ENCODE assay signal across 8 cellular contexts in genomic region chr1:155277070-155277895, GRCh38. TPM values are rescaled to one million over a fixed set of nuclear protein-coding genes. Genes with fewer than 3 reads are reported as not detected.
DNase-seq lines count a peak whose midpoint lies in the region; ATAC-seq, FAIRE-seq and TF ChIP-seq lines count a peak whose summit lies in the region.

TSS of gene HCN3 (plus strand) at chr1:155277463. CDS start at chr1:155277591, 128 bp downstream.

- H3K23me2 ChIP-seq in H1 (ENCODE audit: low read depth, low read length), result peaks cover 16% of the 10 kb centered on the region; the same call in 1 of the 2 replicates

- no peak within 1 kb of the TSS for H3K14ac ChIP-seq in H1 (ENCODE audit: insufficient read length)

- DNase-seq in CMK (ENCODE audit: low read depth) (peak; percentile 95), HUDEP-2 (lab: John Stamatoyannopoulos, UW; ENCODE audit: unreplicated experiment in 76 of 76) (peak in 74 of 76 experiments; percentile 29 to 98 (median 95)), NOMO-1 (lab: John Stamatoyannopoulos, UW; ENCODE audit: unreplicated experiment in 2 of 2) (peak; percentile 95 to 96), H1 (ENCODE audit: low read depth in 1 of 2, low spot score in 2 of 2) (peak; percentile 95 to 100), mesendoderm (peak; percentile 98)
- peak; percentile 87 to 89 for DNase-seq in activated CD8-positive, alpha-beta memory T cell treated with anti-CD3 and anti-CD28 coated beads for 4 hours (ENCODE audit: low read depth in 2 of 2)
- peak; percentile 88 for DNase-seq in stimulated activated CD8-positive, alpha-beta memory T cell treated with anti-CD3 and anti-CD28 coated beads, Interleukin-12 subunit alpha, Interleukin-12 subunit beta, amount 100 ng/mL, for 24 hours (ENCODE audit: extremely low read depth)

- 3% methylated on average over 36 of the region's 68 CpGs; no CpG with 5 or more reads in 1 of the 2 experiments for WGBS in H1 (ENCODE audit: extremely low coverage in 1 of 2, insufficient coverage in 1 of 2, insufficient read length in 1 of 2, insufficient replicate concordance in 2 of 2, low coverage in 1 of 2, low lambda C conversion rate in 2 of 2, missing lambda C conversion rate in 1 of 2), 2 experiments
- no CpG with 5 or more reads among the region's 68 CpGs for WGBS in mesendoderm (ENCODE audit: extremely low coverage, insufficient coverage, low lambda C conversion rate)

- peak; percentile 42 to 52 (median 51) for TF ChIP-seq CTCF in H1 (IDR thresholded peaks at IDR 0.05; ENCODE audit: control extremely low read depth in 1 of 3, insufficient read depth in 1 of 3, low read depth in 1 of 3, low read length in 3 of 3)

- peaks cover 2 to 3% of the 10 kb centered on the region in 2 experiments for H4K20me1 ChIP-seq in H1 (replicated peaks in 1 of 2; ENCODE audit: control insufficient read depth in 1 of 2, insufficient read depth in 2 of 2, low read length in 2 of 2)

- peak in 1 of 2 experiments; percentile 30; a peak in 2 of 4 replicates for TF ChIP-seq RAD21 in H1 (IDR thresholded peaks at IDR 0.05 in 1 of 2, conservative IDR thresholded peaks at IDR 0.05 in 1 of 2; ENCODE audit: low read depth in 2 of 2, low read length in 2 of 2)

- H3K18ac ChIP-seq in H1 (ENCODE audit: extremely low read depth, low read length), result no peak within 1 kb of the TSS; the same call in 1 of the 2 replicates
- H3K18ac ChIP-seq in mesendoderm (ENCODE audit: low read length), result no peak within 1 kb of the TSS

- H4K5ac ChIP-seq in H1 (ENCODE audit: insufficient read length, low read depth, low read length) (no peak within 1 kb of the TSS), mesendoderm (ENCODE audit: low read length) (no peak within 1 kb of the TSS)

- ATAC-seq in GM21381 (IDR thresholded peaks at IDR 0.05; ENCODE audit: unreplicated experiment), result peak; percentile 64

- H2BK5ac ChIP-seq in H1 (ENCODE audit: low read depth, low read length) (no peak within 1 kb of the TSS), mesendoderm (ENCODE audit: low read length) (no peak within 1 kb of the TSS)

- FAIRE-seq in H1 (lab: Jason Lieb, UNC), result no peak

- H3K27ac ChIP-seq in H1 (ENCODE audit: low read depth, low read length), result no peak within 1 kb of the TSS
- H3K27ac ChIP-seq in mesendoderm (ENCODE audit: low read depth, low read length), result no peak within 1 kb of the TSS

- H3K79me2 ChIP-seq in H1 (ENCODE audit: control insufficient read depth in 1 of 2, insufficient read depth in 2 of 2, low read length in 2 of 2), result peaks cover 6 to 7% of the 10 kb centered on the region in 2 experiments; a peak in 3 of 4 replicates
- peaks cover 7% of the 10 kb centered on the region for H3K79me2 ChIP-seq in mesendoderm (ENCODE audit: control insufficient read depth, insufficient read depth, low read length)

- H3K79me1 ChIP-seq in H1 (ENCODE audit: low read depth, low read length), result no peaks in the 10 kb centered on the region; the same call in 1 of the 2 replicates
- H3K79me1 ChIP-seq in mesendoderm (ENCODE audit: low read length), result peaks cover 4% of the 10 kb centered on the region

- H3K4me3 ChIP-seq in H1 (ENCODE audit: extremely low read depth in 1 of 4, insufficient read depth in 2 of 4, low read depth in 3 of 4, low read length in 4 of 4) (peak within 1 kb of the TSS; percentile 60 to 82 (median 76)), mesendoderm (ENCODE audit: low read length) (peak within 1 kb of the TSS; percentile 77)

- peak within 1 kb of the TSS; percentile 79; the same call in 1 of the 2 replicates for H2AFZ ChIP-seq in H1 (ENCODE audit: low read length)

- no peak for TF ChIP-seq POLR2A in H1 (IDR thresholded peaks at IDR 0.05; ENCODE audit: control extremely low read depth in 1 of 2, low read depth in 2 of 2, low read length in 2 of 2)

- no peak within 1 kb of the TSS for H2AK5ac ChIP-seq in H1 (ENCODE audit: low read depth, low read length)
- no peak within 1 kb of the TSS for H2AK5ac ChIP-seq in mesendoderm (ENCODE audit: low read length)

- H3K4me2 ChIP-seq in H1 (ENCODE audit: insufficient read depth in 1 of 2, low read depth in 2 of 2, low read length in 2 of 2) (peak within 1 kb of the TSS; percentile 85 to 97), mesendoderm (ENCODE audit: low read length) (peak within 1 kb of the TSS; percentile 98)

- no peak within 1 kb of the TSS for H3K23ac ChIP-seq in H1 (ENCODE audit: insufficient read length)
- H3K23ac ChIP-seq in mesendoderm (ENCODE audit: low read length), result no peak within 1 kb of the TSS

- H2BK15ac ChIP-seq in H1 (ENCODE audit: low read length), result peak within 1 kb of the TSS; percentile 81; the same call in 1 of the 2 replicates
- H2BK15ac ChIP-seq in mesendoderm (replicated peaks; ENCODE audit: low read depth), result no peak within 1 kb of the TSS

- no peak for TF ChIP-seq EP300 in H1 (IDR thresholded peaks at IDR 0.05; ENCODE audit: borderline replicate concordance in 1 of 2, low read depth in 2 of 2, low read length in 2 of 2)

- POLR2A ChIA-PET in H1 (lab: Charles Lee; ENCODE audit: partially characterized antibody), result interaction anchor here (0.9 to 2.1 kb wide), 20 partner anchors 10 to 83 kb away, joined by 3 to 10 read pairs (median 4); partner anchors contain the start of genes ENTREP3, FDPS, RUSC1 and SCAMP3

- peaks cover 0 to 3% (median 0%) of the 10 kb centered on the region in 4 experiments; a peak in 2 of 7 replicates for H3K27me3 ChIP-seq in H1 (replicated peaks in 1 of 4; ENCODE audit: control insufficient read depth in 3 of 4, extremely low read depth in 1 of 4, insufficient read depth in 3 of 4, low read length in 3 of 4)
- H3K27me3 ChIP-seq in mesendoderm (ENCODE audit: insufficient read depth, low read length, poor library complexity), result peaks cover 2% of the 10 kb centered on the region

- H2BK120ac ChIP-seq in H1 (replicated peaks; ENCODE audit: low read depth, low read length), result no peak within 1 kb of the TSS
- H2BK120ac ChIP-seq in mesendoderm (ENCODE audit: low read depth, low read length), result no peak within 1 kb of the TSS

- no peaks in the 10 kb centered on the region for H3K9me3 ChIP-seq in H1 (ENCODE audit: insufficient read depth in 2 of 2, low read depth in 1 of 2, low read length in 1 of 2)

- 0 out of 2 replicates have a peak within 1 kb of the TSS, but pooled peaks have one; percentile 72 for H2BK20ac ChIP-seq in H1 (ENCODE audit: low read length)

- H3K56ac ChIP-seq in H1 (replicated peaks; ENCODE audit: insufficient read length, low read depth, low read length) (no peak within 1 kb of the TSS), mesendoderm (ENCODE audit: low read length) (peak within 1 kb of the TSS; percentile 93)

- peak within 1 kb of the TSS; percentile 23; the same call in 1 of the 2 replicates for H4K8ac ChIP-seq in H1 (ENCODE audit: extremely low read depth, insufficient read depth, low read length)
- no peak within 1 kb of the TSS for H4K8ac ChIP-seq in mesendoderm (ENCODE audit: low read depth, low read length)

- H4K91ac ChIP-seq in H1 (replicated peaks; ENCODE audit: insufficient read length, low read length), result no peak within 1 kb of the TSS

- peak within 1 kb of the TSS in 1 of 4 experiments; percentile 64; a peak in 1 of 7 replicates for H3K9ac ChIP-seq in H1 (replicated peaks in 1 of 4; ENCODE audit: extremely low read depth in 1 of 4, low read depth in 3 of 4, low read length in 3 of 4)
- H3K9ac ChIP-seq in mesendoderm (ENCODE audit: low read length), result peak within 1 kb of the TSS; percentile 85

- H3K4ac ChIP-seq in H1 (replicated peaks; ENCODE audit: insufficient read length, low read depth, low read length) (no peak within 1 kb of the TSS), mesendoderm (ENCODE audit: low read depth, low read length) (no peak within 1 kb of the TSS)

- 0 out of 2 replicates have a peak within 1 kb of the TSS, but pooled peaks have one; percentile 9 for H2BK12ac ChIP-seq in H1 (ENCODE audit: low read depth, low read length)

- H3K36me3 ChIP-seq in H1 (ENCODE audit: control insufficient read depth in 2 of 4, insufficient read depth in 4 of 4, low read length in 3 of 4), result no peaks in the 10 kb centered on the region
- H3K36me3 ChIP-seq in mesendoderm (ENCODE audit: control insufficient read depth, insufficient read depth, low read length), result no peaks in the 10 kb centered on the region

- CTCF ChIA-PET in H1 (lab: Charles Lee; ENCODE audit: partially characterized antibody), result interaction anchor here (0.6 to 8.4 kb wide), 16 partner anchors 9 to 409 kb away, joined by 3 to 79 read pairs (median 6); partner anchors contain the start of genes FDPS and RUSC1

- H3K4me1 ChIP-seq in H1 (replicated peaks in 1 of 4; ENCODE audit: control insufficient read depth in 3 of 4, insufficient read depth in 4 of 4, low read length in 3 of 4), result peaks cover 9 to 17% (median 13%) of the 10 kb centered on the region in 4 experiments
- H3K4me1 ChIP-seq in mesendoderm (ENCODE audit: control insufficient read depth, low read depth, low read length), result peaks cover 9% of the 10 kb centered on the region

TF ChIP-seq in H1, 55 proteins besides CTCF, POLR2A, EP300 and RAD21 (continues in another document):
- TF ChIP-seq SRF (IDR thresholded peaks at IDR 0.05; ENCODE audit: low read depth, low read length) (0 out of 2 replicates have a peak, but pooled peaks have one; percentile 8), USF2 (IDR thresholded peaks at IDR 0.05; ENCODE audit: low read length) (no peak), GTF2F1 (IDR thresholded peaks at IDR 0.05; ENCODE audit: borderline replicate concordance, low read depth, low read length) (no peak), E2F6 (IDR thresholded peaks at IDR 0.05) (peak; percentile 95)

RNA-seq across cellular contexts. Expression of gene HCN3, which starts in this region (rescaled TPM):
- 5.5 and 6.4 TPM in 2 replicates for total RNA-seq in H1 (2021; fragmentation: NEBNext Ultra II Directional; extraction: Animal tissue kit (Norgen Biotek cat#: 25700))
- polyA plus RNA-seq in H1 (2011; rRNA removed), result 7.3 and 8.8 TPM in 2 replicates
- polyA plus RNA-seq in H1 (2011; cell fraction: cytosol; rRNA removed), result 8.3 TPM
- polyA plus RNA-seq in H1 (2011; cell fraction: nucleus; rRNA removed), result 41.0 TPM
- 6.4 to 8.9 TPM (median 6.9 TPM) in 4 replicates for polyA plus RNA-seq in H1 (2012, experiment 1 of 2)
- polyA plus RNA-seq in H1 (2012, experiment 2 of 2), result 3.6 TPM
- polyA plus RNA-seq in H1 (2013, experiment 1 of 2), result 4.6 TPM
- 4.7 TPM for polyA plus RNA-seq in H1 (2013, experiment 2 of 2)
- polyA minus RNA-seq in H1 (2011; rRNA and poly(A)+ RNA removed), result 4.7 and 8.4 TPM in 2 replicates
- polyA minus RNA-seq in H1 (2011; cell fraction: cytosol; rRNA and poly(A)+ RNA removed), result 2.5 TPM
- 7.1 TPM for polyA minus RNA-seq in H1 (2011; cell fraction: nucleus; rRNA and poly(A)+ RNA removed)
- polyA plus RNA-seq in mesendoderm (2013, experiment 1 of 2), result 1.5 TPM
- polyA plus RNA-seq in mesendoderm (2013, experiment 2 of 2), result 1.4 TPM
